ENCODE assay signal across 21 cellular contexts in genomic region chr1:30734106-30734505, GRCh38. TPM values are rescaled to one million over a fixed set of nuclear protein-coding genes. Genes with fewer than 3 reads are reported as not detected.
"Had no signal": no experiment of that assay in that cellular context is flagged by ENCODE, and none has a peak within 500 bp of the region (broad histone marks: within the 10 kb centered on the region; RNA-seq: fewer than 3 reads in every experiment).

No MANE protein-coding gene starts in this region.

- ATAC-seq: body of pancreas; effector memory CD8-positive, alpha-beta T cell; psoas muscle; right cardiac atrium; stimulated activated naive CD8-positive, alpha-beta T cell treated with anti-CD3 and anti-CD28 coated beads, Interleukin-15, Interleukin-2, amounts not matched to agents 100 U/mL and 50 U/mL, for 24 hours; T-cell had no signal

- H3K36me3 ChIP-seq: left ventricle myocardium inferior, neural progenitor cell, ovary had no signal

- DNase-seq: activated CD4-positive, alpha-beta T cell treated with anti-CD3 and anti-CD28 coated beads, Interleukin-2, amount 10 ng/mL, durations not matched to agents 7 days and 5 days; activated naive CD4-positive, alpha-beta T cell treated with anti-CD3 and anti-CD28 coated beads, Interleukin-2, amount 50 U/mL, for 16 hours; body of pancreas; effector memory CD8-positive, alpha-beta T cell; esophagus squamous epithelium; heart right ventricle; kidney glomerular epithelial cell; left ventricle myocardium inferior; mammary epithelial cell; midbrain; ovary; psoas muscle; stimulated activated CD4-positive, alpha-beta T cell treated with anti-CD3 and anti-CD28 coated beads, Interleukin-2, amount 100 ng/mL, for 24 hours; stimulated activated naive CD8-positive, alpha-beta T cell treated with anti-CD3 and anti-CD28 coated beads, Interleukin-15, Interleukin-2, amounts not matched to agents 100 U/mL and 50 U/mL, for 24 hours; T-cell; T-helper 9 cell had no signal

- H2AFZ ChIP-seq: neural progenitor cell had no signal

- H3K27ac ChIP-seq: body of pancreas, esophagus squamous epithelium, heart right ventricle, left ventricle myocardium inferior, neural progenitor cell, ovary, psoas muscle had no signal

- H3K27me3 ChIP-seq: body of pancreas, heart right ventricle, neural progenitor cell, ovary, tibial nerve had no signal

- H3K4me3 Mint-ChIP-seq: activated CD4-positive, alpha-beta T cell treated with anti-CD3 and anti-CD28 coated beads, Interleukin-2, amount 10 ng/mL, durations not matched to agents 7 days and 5 days; effector memory CD8-positive, alpha-beta T cell; neural progenitor cell; T-cell had no signal

- H3K4me3 ChIP-seq: body of pancreas, esophagus squamous epithelium, heart right ventricle, left ventricle myocardium inferior, neural progenitor cell, ovary, psoas muscle, tibial nerve had no signal

- H3K4me1 ChIP-seq: body of pancreas, esophagus squamous epithelium, psoas muscle had no signal

- H3K27ac Mint-ChIP-seq: neural progenitor cell had no signal

- H3K27me3 Mint-ChIP-seq: activated CD4-positive, alpha-beta T cell treated with anti-CD3 and anti-CD28 coated beads, Interleukin-2, amount 10 ng/mL, durations not matched to agents 7 days and 5 days; effector memory CD8-positive, alpha-beta T cell; T-cell had no signal

- FAIRE-seq: urothelium cell line had no signal

- H3K36me3 Mint-ChIP-seq: neural progenitor cell had no signal

- H3K4me2 ChIP-seq: neural progenitor cell had no signal

- H3K9me3 ChIP-seq: body of pancreas, esophagus squamous epithelium, heart right ventricle, left ventricle myocardium inferior, ovary, psoas muscle, tibial nerve had no signal

- H3K9ac ChIP-seq: neural progenitor cell had no signal

- H3K9me3 Mint-ChIP-seq: activated CD4-positive, alpha-beta T cell treated with anti-CD3 and anti-CD28 coated beads, Interleukin-2, amount 10 ng/mL, durations not matched to agents 7 days and 5 days; effector memory CD8-positive, alpha-beta T cell; neural progenitor cell; T-cell had no signal

RNA-seq across cellular contexts. Expression of gene MATN1, which starts 10.7 kb away (rescaled TPM):
- total RNA-seq: activated CD4-positive, alpha-beta T cell treated with anti-CD3 and anti-CD28 coated beads, Interleukin-2, amount 10 ng/mL, durations not matched to agents 7 days and 5 days; cardiac septum; esophagus squamous epithelium; heart right ventricle; left ventricle myocardium inferior; mammary epithelial cell; psoas muscle; right cardiac atrium; tibial nerve had no signal
- polyA plus RNA-seq: heart right ventricle had no signal
